ENCODE assay signal across 9 cellular contexts in genomic region chr2:25473758-25474335, GRCh38.
DNase-seq lines count a peak whose midpoint lies in the region; ATAC-seq, FAIRE-seq and TF ChIP-seq lines count a peak whose summit lies in the region.
"Had no signal": no experiment of that assay in that cellular context is flagged by ENCODE, and none has a peak within 500 bp of the region (broad histone marks: within the 10 kb centered on the region; RNA-seq: fewer than 3 reads in every experiment).

No MANE protein-coding gene starts in this region.

- no peak overlapping the region for H3K4me2 ChIP-seq in osteoblast (ENCODE audit: insufficient read depth, low read length)

- TF ChIP-seq CTCF in choroid plexus epithelial cell (conservative IDR thresholded peaks at IDR 0.05; ENCODE audit: low read depth, low read length) (no peak), pancreas (IDR thresholded peaks at IDR 0.05) (no peak), osteoblast (IDR thresholded peaks at IDR 0.05; ENCODE audit: extremely low read depth, low read depth, low read length) (no peak), D721Med (IDR thresholded peaks at IDR 0.05; ENCODE audit: insufficient read depth, missing control alignments) (no peak)

- peak; percentile 24 for DNase-seq in HT-29 (ENCODE audit: low spot score)
- peak; percentile 38 for DNase-seq in NCI-H226
- peak; percentile 67 for DNase-seq in choroid plexus epithelial cell (ENCODE audit: low read depth)
- DNase-seq in pancreas, result peak; percentile 9 to 62 (median 38)
- no peak for DNase-seq in inferior parietal cortex (ENCODE audit: extremely low spot score)
- DNase-seq in osteoblast (ENCODE audit: insufficient read length, low spot score, missing footprints), result no peak
- no peak for DNase-seq in D721Med (ENCODE audit: insufficient read length, low spot score)
- DNase-seq: mammary epithelial cell, T-helper 1 cell had no signal

- H3K9me3 ChIP-seq in pancreas, result no peaks in the 10 kb centered on the region
- H3K9me3 ChIP-seq in osteoblast (ENCODE audit: low read depth, low read length), result peaks cover 2% of the 10 kb centered on the region

- H3K27me3 ChIP-seq in pancreas (no peaks in the 10 kb centered on the region), osteoblast (ENCODE audit: insufficient read depth, low read length) (no peaks in the 10 kb centered on the region)

- peak in 2 of 4 donors; percentile 37 to 60 for ATAC-seq in pancreas

- H4K20me1 ChIP-seq in osteoblast (ENCODE audit: insufficient read depth, low read length), result no peaks in the 10 kb centered on the region

- H2AFZ ChIP-seq in osteoblast (ENCODE audit: low read length), result no peak overlapping the region

- FAIRE-seq in pancreas (lab: Jason Lieb, UNC) (no peak), D721Med (lab: Jason Lieb, UNC) (no peak)

- intact Hi-C loops in pancreas (cut with DNase I), result no loop called here

- H3K4me3 ChIP-seq in choroid plexus epithelial cell (ENCODE audit: low read depth, low read length) (no peak overlapping the region), pancreas (no peak overlapping the region), osteoblast (ENCODE audit: insufficient read depth, low read length) (no peak overlapping the region)

- H3K36me3 ChIP-seq in pancreas, result no peaks in the 10 kb centered on the region
- no peaks in the 10 kb centered on the region for H3K36me3 ChIP-seq in osteoblast (ENCODE audit: insufficient read depth, low read length)

- H3K27ac ChIP-seq in pancreas, result no peak overlapping the region
- H3K27ac ChIP-seq in osteoblast (ENCODE audit: low read depth, low read length), result no peak overlapping the region

- 47 to 56% methylated on average over 12 of the region's 12 CpGs for WGBS in pancreas, 2 donors

- H3K79me2 ChIP-seq in osteoblast (ENCODE audit: insufficient read depth, low read length), result no peaks in the 10 kb centered on the region

- H3K4me1 ChIP-seq in pancreas (no peaks in the 10 kb centered on the region), osteoblast (ENCODE audit: insufficient read depth, low read length) (no peaks in the 10 kb centered on the region)

Comparison
In these comparisons a context has a peak if more than half of its experiments do, and no peak if none do; other contexts are left out.
1. DNase-seq: peak in HT-29 (single experiment), NCI-H226 (single experiment), choroid plexus epithelial cell (single experiment) and pancreas (6 of 6); none in inferior parietal cortex (single experiment), osteoblast (single experiment) and D721Med (single experiment).